Comparison of ENCODE assay signal across 8 cellular contexts in genomic region chr7:6272481-6273323, GRCh38. TPM values are rescaled to one million over a fixed set of nuclear protein-coding genes. Genes with fewer than 3 reads are reported as not detected.
DNase-seq lines count a peak whose midpoint lies in the region; ATAC-seq lines count a peak whose summit lies in the region.

Gene CYTH3, minus strand, starts transcription at chr7:6272624. Its CDS starts 117 bp downstream, at chr7:6272507.

- DNase-seq in DMS79 treated with DMSO at 0.1 percent for 48 hours (lab: John Stamatoyannopoulos, UW) (peak; percentile 55), SK-N-DZ (ENCODE audit: low spot score) (peak; percentile 73), glomerular endothelial cell (ENCODE audit: extremely low read depth, low read depth, low spot score) (no peak), occipital lobe (lab: John Stamatoyannopoulos, UW) (peak; percentile 60), superior temporal gyrus (ENCODE audit: extremely low spot score) (peak; percentile 81)
- DNase-seq in Jurkat, Clone E6-1 (ENCODE audit: low read depth, low spot score), result peak; percentile 32
- peak; percentile 75 for DNase-seq in activated naive CD4-positive, alpha-beta T cell treated with anti-CD3 and anti-CD28 coated beads, Interleukin-2, amount 50 U/mL, for 16 hours

- H3K4me3 ChIP-seq in Jurkat, Clone E6-1 (ENCODE audit: low read length), result peak within 1 kb of the TSS; percentile 72

- peak; percentile 82 for ATAC-seq in GM21529 (IDR thresholded peaks at IDR 0.05; ENCODE audit: unreplicated experiment)

RNA-seq across cellular contexts. Expression of gene CYTH3, which starts in this region (rescaled TPM):
- polyA plus RNA-seq in Jurkat, Clone E6-1 (2012; ENCODE audit: insufficient read depth, insufficient read length), result 11.7 TPM
- polyA plus RNA-seq in SK-N-DZ (2014; cell fraction: cytosol; rRNA removed), result 29.8 and 33.2 TPM in 2 replicates
- 37.6 and 58.5 TPM in 2 replicates for polyA plus RNA-seq in SK-N-DZ (2014; cell fraction: nucleus; rRNA removed)
- total RNA-seq in glomerular endothelial cell, result 21.1 and 30.7 TPM in 2 replicates
- 35.6 TPM for total RNA-seq in occipital lobe
